1 cellular context compared by ENCODE assay signal in the genomic region with DNA sequence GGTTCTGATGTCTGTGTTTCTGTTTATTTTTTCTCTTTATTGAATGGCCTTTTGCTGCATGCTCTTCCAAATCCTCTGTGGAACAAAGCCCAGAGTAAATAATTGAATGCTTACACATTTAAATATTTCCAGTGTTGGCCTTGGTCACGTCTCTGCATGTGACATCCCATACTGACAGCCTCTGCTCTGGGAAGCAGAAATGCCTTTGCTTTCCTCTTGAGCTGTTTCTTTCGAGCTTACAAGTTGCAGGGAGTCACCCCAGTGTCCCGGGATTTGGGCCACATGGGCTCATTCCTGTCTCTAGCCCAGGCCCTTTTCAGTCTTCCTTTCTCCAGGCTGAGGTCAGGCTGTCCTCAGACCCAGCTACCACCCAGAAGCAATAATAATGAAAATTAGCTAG.
TF ChIP-seq lines count a peak whose summit lies in the region.

No MANE protein-coding gene starts in this region.

TF ChIP-seq in GM23338, 12 proteins besides CTCF, POLR2A, EP300 and RAD21 (continued from another document):
- TF ChIP-seq, protein P1, sequence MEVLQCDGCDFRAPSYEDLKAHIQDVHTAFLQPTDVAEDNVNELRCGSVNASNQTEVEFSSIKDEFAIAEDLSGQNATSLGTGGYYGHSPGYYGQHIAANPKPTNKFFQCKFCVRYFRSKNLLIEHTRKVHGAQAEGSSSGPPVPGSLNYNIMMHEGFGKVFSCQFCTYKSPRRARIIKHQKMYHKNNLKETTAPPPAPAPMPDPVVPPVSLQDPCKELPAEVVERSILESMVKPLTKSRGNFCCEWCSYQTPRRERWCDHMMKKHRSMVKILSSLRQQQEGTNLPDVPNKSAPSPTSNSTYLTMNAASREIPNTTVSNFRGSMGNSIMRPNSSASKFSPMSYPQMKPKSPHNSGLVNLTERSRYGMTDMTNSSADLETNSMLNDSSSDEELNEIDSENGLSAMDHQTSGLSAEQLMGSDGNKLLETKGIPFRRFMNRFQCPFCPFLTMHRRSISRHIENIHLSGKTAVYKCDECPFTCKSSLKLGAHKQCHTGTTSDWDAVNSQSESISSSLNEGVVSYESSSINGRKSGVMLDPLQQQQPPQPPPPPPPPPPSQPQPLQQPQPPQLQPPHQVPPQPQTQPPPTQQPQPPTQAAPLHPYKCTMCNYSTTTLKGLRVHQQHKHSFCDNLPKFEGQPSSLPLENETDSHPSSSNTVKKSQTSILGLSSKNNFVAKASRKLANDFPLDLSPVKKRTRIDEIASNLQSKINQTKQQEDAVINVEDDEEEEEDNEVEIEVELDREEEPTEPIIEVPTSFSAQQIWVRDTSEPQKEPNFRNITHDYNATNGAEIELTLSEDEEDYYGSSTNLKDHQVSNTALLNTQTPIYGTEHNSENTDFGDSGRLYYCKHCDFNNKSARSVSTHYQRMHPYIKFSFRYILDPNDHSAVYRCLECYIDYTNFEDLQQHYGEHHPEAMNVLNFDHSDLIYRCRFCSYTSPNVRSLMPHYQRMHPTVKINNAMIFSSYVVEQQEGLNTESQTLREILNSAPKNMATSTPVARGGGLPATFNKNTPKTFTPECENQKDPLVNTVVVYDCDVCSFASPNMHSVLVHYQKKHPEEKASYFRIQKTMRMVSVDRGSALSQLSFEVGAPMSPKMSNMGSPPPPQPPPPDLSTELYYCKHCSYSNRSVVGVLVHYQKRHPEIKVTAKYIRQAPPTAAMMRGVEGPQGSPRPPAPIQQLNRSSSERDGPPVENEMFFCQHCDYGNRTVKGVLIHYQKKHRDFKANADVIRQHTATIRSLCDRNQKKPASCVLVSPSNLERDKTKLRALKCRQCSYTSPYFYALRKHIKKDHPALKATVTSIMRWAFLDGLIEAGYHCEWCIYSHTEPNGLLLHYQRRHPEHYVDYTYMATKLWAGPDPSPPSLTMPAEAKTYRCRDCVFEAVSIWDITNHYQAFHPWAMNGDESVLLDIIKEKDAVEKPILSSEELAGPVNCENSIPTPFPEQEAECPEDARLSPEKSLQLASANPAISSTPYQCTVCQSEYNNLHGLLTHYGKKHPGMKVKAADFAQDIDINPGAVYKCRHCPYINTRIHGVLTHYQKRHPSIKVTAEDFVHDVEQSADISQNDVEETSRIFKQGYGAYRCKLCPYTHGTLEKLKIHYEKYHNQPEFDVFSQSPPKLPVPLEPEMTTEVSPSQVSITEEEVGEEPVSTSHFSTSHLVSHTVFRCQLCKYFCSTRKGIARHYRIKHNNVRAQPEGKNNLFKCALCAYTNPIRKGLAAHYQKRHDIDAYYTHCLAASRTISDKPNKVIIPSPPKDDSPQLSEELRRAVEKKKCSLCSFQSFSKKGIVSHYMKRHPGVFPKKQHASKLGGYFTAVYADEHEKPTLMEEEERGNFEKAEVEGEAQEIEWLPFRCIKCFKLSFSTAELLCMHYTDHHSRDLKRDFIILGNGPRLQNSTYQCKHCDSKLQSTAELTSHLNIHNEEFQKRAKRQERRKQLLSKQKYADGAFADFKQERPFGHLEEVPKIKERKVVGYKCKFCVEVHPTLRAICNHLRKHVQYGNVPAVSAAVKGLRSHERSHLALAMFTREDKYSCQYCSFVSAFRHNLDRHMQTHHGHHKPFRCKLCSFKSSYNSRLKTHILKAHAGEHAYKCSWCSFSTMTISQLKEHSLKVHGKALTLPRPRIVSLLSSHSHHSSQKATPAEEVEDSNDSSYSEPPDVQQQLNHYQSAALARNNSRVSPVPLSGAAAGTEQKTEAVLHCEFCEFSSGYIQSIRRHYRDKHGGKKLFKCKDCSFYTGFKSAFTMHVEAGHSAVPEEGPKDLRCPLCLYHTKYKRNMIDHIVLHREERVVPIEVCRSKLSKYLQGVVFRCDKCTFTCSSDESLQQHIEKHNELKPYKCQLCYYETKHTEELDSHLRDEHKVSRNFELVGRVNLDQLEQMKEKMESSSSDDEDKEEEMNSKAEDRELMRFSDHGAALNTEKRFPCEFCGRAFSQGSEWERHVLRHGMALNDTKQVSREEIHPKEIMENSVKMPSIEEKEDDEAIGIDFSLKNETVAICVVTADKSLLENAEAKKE (CRISPR knock-in tag; IDR thresholded peaks at IDR 0.05): no peak
- no peak for TF ChIP-seq EZH2 (IDR thresholded peaks at IDR 0.05; ENCODE audit: low read depth, unreplicated experiment)
- TF ChIP-seq, protein P2, sequence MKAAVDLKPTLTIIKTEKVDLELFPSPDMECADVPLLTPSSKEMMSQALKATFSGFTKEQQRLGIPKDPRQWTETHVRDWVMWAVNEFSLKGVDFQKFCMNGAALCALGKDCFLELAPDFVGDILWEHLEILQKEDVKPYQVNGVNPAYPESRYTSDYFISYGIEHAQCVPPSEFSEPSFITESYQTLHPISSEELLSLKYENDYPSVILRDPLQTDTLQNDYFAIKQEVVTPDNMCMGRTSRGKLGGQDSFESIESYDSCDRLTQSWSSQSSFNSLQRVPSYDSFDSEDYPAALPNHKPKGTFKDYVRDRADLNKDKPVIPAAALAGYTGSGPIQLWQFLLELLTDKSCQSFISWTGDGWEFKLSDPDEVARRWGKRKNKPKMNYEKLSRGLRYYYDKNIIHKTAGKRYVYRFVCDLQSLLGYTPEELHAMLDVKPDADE (IDR thresholded peaks at IDR 0.05): no peak
- TF ChIP-seq, protein P3, sequence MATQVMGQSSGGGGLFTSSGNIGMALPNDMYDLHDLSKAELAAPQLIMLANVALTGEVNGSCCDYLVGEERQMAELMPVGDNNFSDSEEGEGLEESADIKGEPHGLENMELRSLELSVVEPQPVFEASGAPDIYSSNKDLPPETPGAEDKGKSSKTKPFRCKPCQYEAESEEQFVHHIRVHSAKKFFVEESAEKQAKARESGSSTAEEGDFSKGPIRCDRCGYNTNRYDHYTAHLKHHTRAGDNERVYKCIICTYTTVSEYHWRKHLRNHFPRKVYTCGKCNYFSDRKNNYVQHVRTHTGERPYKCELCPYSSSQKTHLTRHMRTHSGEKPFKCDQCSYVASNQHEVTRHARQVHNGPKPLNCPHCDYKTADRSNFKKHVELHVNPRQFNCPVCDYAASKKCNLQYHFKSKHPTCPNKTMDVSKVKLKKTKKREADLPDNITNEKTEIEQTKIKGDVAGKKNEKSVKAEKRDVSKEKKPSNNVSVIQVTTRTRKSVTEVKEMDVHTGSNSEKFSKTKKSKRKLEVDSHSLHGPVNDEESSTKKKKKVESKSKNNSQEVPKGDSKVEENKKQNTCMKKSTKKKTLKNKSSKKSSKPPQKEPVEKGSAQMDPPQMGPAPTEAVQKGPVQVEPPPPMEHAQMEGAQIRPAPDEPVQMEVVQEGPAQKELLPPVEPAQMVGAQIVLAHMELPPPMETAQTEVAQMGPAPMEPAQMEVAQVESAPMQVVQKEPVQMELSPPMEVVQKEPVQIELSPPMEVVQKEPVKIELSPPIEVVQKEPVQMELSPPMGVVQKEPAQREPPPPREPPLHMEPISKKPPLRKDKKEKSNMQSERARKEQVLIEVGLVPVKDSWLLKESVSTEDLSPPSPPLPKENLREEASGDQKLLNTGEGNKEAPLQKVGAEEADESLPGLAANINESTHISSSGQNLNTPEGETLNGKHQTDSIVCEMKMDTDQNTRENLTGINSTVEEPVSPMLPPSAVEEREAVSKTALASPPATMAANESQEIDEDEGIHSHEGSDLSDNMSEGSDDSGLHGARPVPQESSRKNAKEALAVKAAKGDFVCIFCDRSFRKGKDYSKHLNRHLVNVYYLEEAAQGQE (IDR thresholded peaks at IDR 0.05; ENCODE audit: unreplicated experiment): no peak
- TF ChIP-seq CREB1 (CRISPR knock-in tag; IDR thresholded peaks at IDR 0.05; ENCODE audit: low read depth): no peak
- TF ChIP-seq POLR2AphosphoS5 (IDR thresholded peaks at IDR 0.05; ENCODE audit: low read depth): no peak
- no peak for TF ChIP-seq ZNF331 (CRISPR knock-in tag; IDR thresholded peaks at IDR 0.05; ENCODE audit: low read depth)
- no peak for TF ChIP-seq ZNF114 (CRISPR knock-in tag; IDR thresholded peaks at IDR 0.05)
- TF ChIP-seq STAT1 (IDR thresholded peaks at IDR 0.05; ENCODE audit: unreplicated experiment): no peak
